8 cellular contexts compared by ENCODE assay signal in the genomic region with DNA sequence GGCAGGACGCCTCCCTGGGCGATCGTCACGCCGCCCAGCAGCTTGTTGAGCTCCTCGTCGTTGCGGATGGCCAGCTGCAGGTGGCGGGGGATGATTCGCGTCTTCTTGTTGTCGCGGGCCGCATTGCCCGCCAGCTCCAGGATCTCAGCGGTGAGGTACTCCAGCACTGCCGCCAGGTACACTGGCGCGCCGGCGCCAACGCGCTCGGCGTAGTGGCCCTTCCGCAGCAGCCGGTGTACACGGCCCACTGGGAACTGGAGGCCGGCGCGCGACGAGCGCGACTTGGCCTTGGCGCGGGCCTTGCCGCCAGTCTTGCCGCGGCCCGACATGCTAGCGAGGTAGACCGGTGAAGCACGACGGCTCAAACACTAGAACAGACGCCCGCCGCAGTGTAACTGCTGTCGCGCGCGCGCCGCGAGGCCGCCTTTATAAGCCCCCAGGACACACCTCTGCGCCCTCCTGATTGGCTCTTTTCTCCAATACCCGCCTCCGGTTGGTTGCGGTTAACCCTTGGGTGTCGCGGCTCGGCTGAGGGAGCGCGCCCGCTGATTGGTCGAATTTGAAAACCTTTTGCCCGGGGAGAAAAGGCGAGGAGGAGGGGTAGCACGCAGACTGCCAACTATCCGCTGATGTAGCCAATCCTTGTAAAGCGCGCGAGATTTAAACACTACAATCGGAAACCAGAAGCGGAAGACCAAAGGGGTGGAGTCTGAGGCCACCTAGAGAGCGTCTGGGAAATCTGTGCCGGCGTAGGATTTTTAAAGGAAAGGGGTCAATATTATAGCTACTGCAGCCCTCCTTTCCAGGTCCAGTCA. TPM values are rescaled to one million over a fixed set of nuclear protein-coding genes. Genes with fewer than 3 reads are reported as not detected.
A peak's percentile ranks its signal among the peaks of the same experiment; 100 is the strongest.
DNase-seq lines count a peak whose midpoint lies in the region; ATAC-seq, FAIRE-seq and TF ChIP-seq lines count a peak whose summit lies in the region.

No MANE protein-coding gene starts in this region.

- peak; percentile 99 for FAIRE-seq in GM18507 (lab: Jason Lieb, UNC)
- no peak for FAIRE-seq in astrocyte (lab: Jason Lieb, UNC)
- FAIRE-seq in urothelium cell line (lab: Jason Lieb, UNC) = no peak

- H3K9me3 ChIP-seq in astrocyte (ENCODE audit: insufficient read depth, low read depth, low read length) = no peaks in the 10 kb centered on the region
- no peaks in the 10 kb centered on the region for H3K9me3 ChIP-seq in right cardiac atrium (ENCODE audit: control insufficient read depth, low read length)
- no peaks in the 10 kb centered on the region for H3K9me3 ChIP-seq in psoas muscle

- under 1% methylated on average over 79 of the region's 79 CpGs for WGBS in right cardiac atrium
- WGBS in psoas muscle, 3 donors = 0 to 1% (median 1%) methylated on average over 78 to 79 of the region's 79 CpGs

- H3K4me1 ChIP-seq in astrocyte (ENCODE audit: insufficient read depth, low read length) = peaks cover 20% of the 10 kb centered on the region
- H3K4me1 ChIP-seq in right cardiac atrium (ENCODE audit: control insufficient read depth, insufficient read depth, low read length) = peaks cover 9% of the 10 kb centered on the region
- H3K4me1 ChIP-seq in psoas muscle = peaks cover 24% of the 10 kb centered on the region

- peaks cover 42% of the 10 kb centered on the region for H3K4me1 Mint-ChIP-seq in T-helper 2 cell treated with Interferon-gamma antibody and Interleukin-4, amounts not matched to agents 5 μg/mL and 100 μg/mL, for 36 hours (ENCODE audit: low read depth)
- H3K4me1 Mint-ChIP-seq in astrocyte (ENCODE audit: low read depth, unreplicated experiment) = peaks cover 13% of the 10 kb centered on the region

- no peak overlapping the region for H2AFZ ChIP-seq in astrocyte (ENCODE audit: low read depth, low read length)

- H3K27me3 ChIP-seq in astrocyte (ENCODE audit: insufficient read depth, low read length) (no peaks in the 10 kb centered on the region), right cardiac atrium (ENCODE audit: control insufficient read depth, insufficient read depth) (no peaks in the 10 kb centered on the region), psoas muscle (ENCODE audit: insufficient read depth in 3 of 3, low read length in 2 of 3) (no peaks in the 10 kb centered on the region)

- H3K9ac ChIP-seq in astrocyte (ENCODE audit: low read length) = peak overlapping the region; percentile 93

- TF ChIP-seq CTCF in astrocyte (IDR thresholded peaks at IDR 0.05; ENCODE audit: insufficient read depth, low read depth, low read length) (no peak), psoas muscle (IDR thresholded peaks at IDR 0.05) (no peak)

- DNase-seq in GM18507 (ENCODE audit: extremely low spot score, insufficient read length, low read depth) = peak; percentile 96
- DNase-seq in NCI-H187 treated with DMSO at 0.1 percent for 48 hours (lab: John Stamatoyannopoulos, UW) = peak; percentile 96
- peak; percentile 100 for DNase-seq in T-helper 2 cell treated with Interferon-gamma antibody and Interleukin-4, amounts not matched to agents 5 μg/mL and 100 μg/mL, for 36 hours (ENCODE audit: low spot score)
- DNase-seq in astrocyte (ENCODE audit: low read depth) = peak; percentile 97
- DNase-seq in right cardiac atrium = peak; percentile 98 to 99 (median 99)
- peak; percentile 98 to 99 for DNase-seq in psoas muscle
- DNase-seq in urothelium cell line (ENCODE audit: low spot score) = peak; percentile 96

- H3K4me3 Mint-ChIP-seq in T-helper 2 cell treated with Interferon-gamma antibody and Interleukin-4, amounts not matched to agents 5 μg/mL and 100 μg/mL, for 36 hours = peak overlapping the region; percentile 92
- peak overlapping the region; percentile 92 for H3K4me3 Mint-ChIP-seq in astrocyte (ENCODE audit: unreplicated experiment)

- intact Hi-C loops in right cardiac atrium (cut with DNase I) = no loop called here
- intact Hi-C loops in psoas muscle (cut with DNase I) = no loop called here

- H4K20me1 ChIP-seq in astrocyte (ENCODE audit: insufficient read depth, low read length) = peaks cover 29% of the 10 kb centered on the region

- no peaks in the 10 kb centered on the region for H3K9me3 Mint-ChIP-seq in T-helper 2 cell treated with Interferon-gamma antibody and Interleukin-4, amounts not matched to agents 5 μg/mL and 100 μg/mL, for 36 hours
- no peaks in the 10 kb centered on the region for H3K9me3 Mint-ChIP-seq in astrocyte (ENCODE audit: unreplicated experiment)

- peaks cover 69% of the 10 kb centered on the region for H3K36me3 Mint-ChIP-seq in T-helper 2 cell treated with Interferon-gamma antibody and Interleukin-4, amounts not matched to agents 5 μg/mL and 100 μg/mL, for 36 hours (ENCODE audit: low read depth)
- peaks cover 14% of the 10 kb centered on the region for H3K36me3 Mint-ChIP-seq in astrocyte (ENCODE audit: low read depth, unreplicated experiment)

- H3K4me3 ChIP-seq in astrocyte (ENCODE audit: insufficient read depth, low read depth, low read length) (peak overlapping the region; percentile 79), right cardiac atrium (ENCODE audit: low read length) (peak overlapping the region; percentile 66), psoas muscle (peak overlapping the region; percentile 90)

- peaks cover 45% of the 10 kb centered on the region for H3K79me2 ChIP-seq in astrocyte (ENCODE audit: insufficient read depth, low read length)

- peak overlapping the region; percentile 89 for H3K4me2 ChIP-seq in astrocyte (ENCODE audit: low read length)

- H3K27me3 Mint-ChIP-seq in T-helper 2 cell treated with Interferon-gamma antibody and Interleukin-4, amounts not matched to agents 5 μg/mL and 100 μg/mL, for 36 hours (ENCODE audit: low read depth) = peaks cover 3% of the 10 kb centered on the region
- H3K27me3 Mint-ChIP-seq in astrocyte (ENCODE audit: low read depth, unreplicated experiment) = no peaks in the 10 kb centered on the region

- peak overlapping the region; percentile 94 for H3K27ac Mint-ChIP-seq in T-helper 2 cell treated with Interferon-gamma antibody and Interleukin-4, amounts not matched to agents 5 μg/mL and 100 μg/mL, for 36 hours
- peak overlapping the region; percentile 47 for H3K27ac Mint-ChIP-seq in astrocyte (ENCODE audit: unreplicated experiment)

- H3K36me3 ChIP-seq in astrocyte (ENCODE audit: insufficient read depth, low read length) (peaks cover 25% of the 10 kb centered on the region), psoas muscle (ENCODE audit: insufficient read depth in 1 of 2, low read depth in 1 of 2) (peaks cover 4 to 64% of the 10 kb centered on the region in 2 donors)

- peak; percentile 72 for ATAC-seq in HG02973 (IDR thresholded peaks at IDR 0.05; ENCODE audit: unreplicated experiment)
- peak; percentile 96 to 97 for ATAC-seq in right cardiac atrium
- peak; percentile 94 to 95 (median 94) for ATAC-seq in psoas muscle

- H3K27ac ChIP-seq in astrocyte (ENCODE audit: low read depth, low read length) (peak overlapping the region; percentile 75), right cardiac atrium (ENCODE audit: low read length) (peak overlapping the region; percentile 81), psoas muscle (peak overlapping the region; percentile 96)

RNA-seq across cellular contexts. Expression of gene DPAGT1, which starts 6.4 kb away (rescaled TPM):
- total RNA-seq in astrocyte = 44.1 and 47.1 TPM in 2 replicates
- total RNA-seq in right cardiac atrium = 10 to 100 TPM; 15.2 to 24.7 (median 23.9) TPM
- polyA plus RNA-seq in right cardiac atrium = 14.4 TPM
- 10 to 100 TPM in 3 of 4 donors, 1 to 10 TPM in 1; 9.4 to 12.9 (median 12.3) TPM for total RNA-seq in psoas muscle
- polyA plus RNA-seq in psoas muscle = 10 to 100 TPM; 12.1 to 38.7 (median 27.3) TPM

RNA-seq across cellular contexts. Expression of gene HMBS, which starts 10.6 kb away (rescaled TPM):
- total RNA-seq in astrocyte (21.4 and 22.2 TPM in 2 replicates), right cardiac atrium (10 to 100 TPM; 17.3 to 28.0 (median 22.2) TPM), psoas muscle (10 to 100 TPM; 18.1 to 33.3 (median 25.8) TPM)
- polyA plus RNA-seq in right cardiac atrium (28.0 TPM), psoas muscle (10 to 100 TPM; 38.3 to 45.3 (median 40.4) TPM)

RNA-seq across cellular contexts. Expression of gene C2CD2L, which starts 11.9 kb away (rescaled TPM):
- total RNA-seq in astrocyte (10.9 and 11.1 TPM in 2 replicates), right cardiac atrium (10 to 100 TPM in 3 of 4 donors, 1 to 10 TPM in 1; 9.1 to 11.9 (median 11.0) TPM), psoas muscle (10 to 100 TPM; 10.9 to 16.8 (median 15.0) TPM)
- polyA plus RNA-seq in right cardiac atrium (9.2 TPM), psoas muscle (10 to 100 TPM; 14.5 to 28.7 (median 15.2) TPM)

RNA-seq across cellular contexts. Expression of gene HINFP, which starts 26.1 kb away (rescaled TPM):
- total RNA-seq in astrocyte (22.7 and 27.8 TPM in 2 replicates), right cardiac atrium (10 to 100 TPM; 11.4 to 17.0 (median 15.4) TPM), psoas muscle (10 to 100 TPM; 10.1 to 16.2 (median 14.3) TPM)
- polyA plus RNA-seq in right cardiac atrium (8.4 TPM), psoas muscle (10 to 100 TPM in 2 of 3 donors, 1 to 10 TPM in 1; 8.3 to 20.6 (median 10.9) TPM)

RNA-seq across cellular contexts. Expression of gene VPS11, which starts 27.7 kb away (rescaled TPM):
- total RNA-seq in astrocyte (22.4 and 24.0 TPM in 2 replicates), right cardiac atrium (10 to 100 TPM; 20.4 to 23.7 (median 21.5) TPM), psoas muscle (10 to 100 TPM; 16.2 to 25.4 (median 19.6) TPM)
- polyA plus RNA-seq in right cardiac atrium (23.5 TPM), psoas muscle (10 to 100 TPM; 16.4 to 23.2 (median 21.8) TPM)

Comparison
In these comparisons a context has a peak if more than half of its experiments do, and no peak if none do; other contexts are left out.
1. Peak in every context shown above with its lines: DNase-seq, ATAC-seq, H3K4me3 ChIP-seq and H3K27ac ChIP-seq.